ENCODE assay signal across 1 cellular context in genomic region chr7:105775580-105775979, GRCh38.
TF ChIP-seq lines count a peak whose summit lies in the region.

No MANE protein-coding gene starts in this region.

TF ChIP-seq in H1, 55 proteins besides CTCF, POLR2A, EP300 and RAD21:
- TF ChIP-seq SRF (IDR thresholded peaks at IDR 0.05; ENCODE audit: low read depth, low read length) (no peak), SIX5 (IDR thresholded peaks at IDR 0.05; ENCODE audit: low read depth, low read length) (no peak), EZH2 (IDR thresholded peaks at IDR 0.05; ENCODE audit: low read depth, low read length, severe bottlenecking) (peak; percentile 3)
